Comparison of ENCODE assay signal across 2 cellular contexts in genomic region chr5:65125681-65126080, GRCh38.
TF ChIP-seq lines count a peak whose summit lies in the region.

No MANE protein-coding gene starts in this region.

TF ChIP-seq in HepG2, 621 proteins besides CTCF, POLR2A, EP300 and RAD21:
- TF ChIP-seq RELA (CRISPR knock-in tag; IDR thresholded peaks at IDR 0.05) (no peak), ZEB1 (IDR thresholded peaks at IDR 0.05; ENCODE audit: insufficient replicate concordance, low read depth) (no peak), ZNF800 (CRISPR knock-in tag; IDR thresholded peaks at IDR 0.05) (no peak), ZBTB40 (IDR thresholded peaks at IDR 0.05) (no peak), ZBTB40 (CRISPR knock-in tag; IDR thresholded peaks at IDR 0.05) (no peak), FIP1L1 (IDR thresholded peaks at IDR 0.05; ENCODE audit: borderline replicate concordance, insufficient read depth, low read depth, low read length) (no peak), KDM1A (CRISPR knock-in tag; IDR thresholded peaks at IDR 0.05) (no peak), ZNF121 (CRISPR knock-in tag; IDR thresholded peaks at IDR 0.05) (no peak), MAX (IDR thresholded peaks at IDR 0.05) (no peak), ZBTB25 (CRISPR knock-in tag; IDR thresholded peaks at IDR 0.05) (no peak)

TF ChIP-seq in endothelial cell of umbilical vein, 7 proteins besides CTCF, POLR2A, EP300 and RAD21:
- TF ChIP-seq GATA2 (IDR thresholded peaks at IDR 0.05; ENCODE audit: insufficient read depth, insufficient read length, low read depth, low read length) (no peak), POLR2AphosphoS5 (IDR thresholded peaks at IDR 0.05; ENCODE audit: insufficient read depth, low read depth, low read length) (no peak), FOS (IDR thresholded peaks at IDR 0.05; ENCODE audit: borderline replicate concordance, insufficient read depth, low read length) (no peak)
